14 cellular contexts compared by ENCODE assay signal in genomic region chr2:11930211-11930761, GRCh38.
DNase-seq lines count a peak whose midpoint lies in the region; ATAC-seq and TF ChIP-seq lines count a peak whose summit lies in the region.
"Had no signal": no experiment of that assay in that cellular context is flagged by ENCODE, and none has a peak within 500 bp of the region (broad histone marks: within the 10 kb centered on the region; RNA-seq: fewer than 3 reads in every experiment).

No MANE protein-coding gene starts in this region.

- in situ Hi-C loops in brain microvascular endothelial cell (cut with HindIII; ENCODE audit: low pct_ligation_motif_present, low sequenced_read_pairs) = no loop called here

- no peak overlapping the region for H3K27ac ChIP-seq in brain microvascular endothelial cell
- H3K27ac ChIP-seq: breast epithelium had no signal

- no peak overlapping the region for H3K4me3 Mint-ChIP-seq in chondrocyte (ENCODE audit: unreplicated experiment)
- H3K4me3 Mint-ChIP-seq: CD4-positive, alpha-beta T cell had no signal

- no peak for TF ChIP-seq CTCF in brain microvascular endothelial cell (IDR thresholded peaks at IDR 0.05; ENCODE audit: low read depth, low read length, missing control alignments)
- no peak for TF ChIP-seq CTCF in mucosa of descending colon (IDR thresholded peaks at IDR 0.05)
- no peak for TF ChIP-seq CTCF in chondrocyte (IDR thresholded peaks at IDR 0.05)

- H3K9me3 ChIP-seq in mucosa of descending colon = no peaks in the 10 kb centered on the region
- H3K9me3 ChIP-seq: breast epithelium had no signal

- intact Hi-C loops in mucosa of descending colon (cut with DNase I, micrococcal nuclease) = no loop called here

- DNase-seq in CMK (ENCODE audit: low read depth) (peak; percentile 65), brain microvascular endothelial cell (peak; percentile 8), mucosa of descending colon (peak in 1 of 3 donors; percentile 24), chondrocyte (ENCODE audit: low spot score) (no peak), dedifferentiated amniotic fluid mesenchymal stem cell (ENCODE audit: extremely low spot score) (no peak)
- DNase-seq: CD4-positive, alpha-beta T cell; NCI-H1417 treated with DMSO at 0.1 percent for 48 hours; NCI-H748 treated with DMSO at 0.1 percent for 48 hours; retina had no signal

- H3K36me3 ChIP-seq in brain microvascular endothelial cell (replicated peaks) (no peaks in the 10 kb centered on the region), mucosa of descending colon (ENCODE audit: low read depth) (no peaks in the 10 kb centered on the region)
- H3K36me3 ChIP-seq: breast epithelium had no signal

- no peak overlapping the region for H3K27ac Mint-ChIP-seq in chondrocyte (ENCODE audit: unreplicated experiment)
- H3K27ac Mint-ChIP-seq: CD4-positive, alpha-beta T cell had no signal

- peaks cover 2% of the 10 kb centered on the region for H3K27me3 Mint-ChIP-seq in chondrocyte (ENCODE audit: low read depth)
- H3K27me3 Mint-ChIP-seq: CD4-positive, alpha-beta T cell had no signal

- no peaks in the 10 kb centered on the region for H3K27me3 ChIP-seq in brain microvascular endothelial cell (replicated peaks)
- H3K27me3 ChIP-seq: breast epithelium had no signal

- H3K36me3 Mint-ChIP-seq in chondrocyte (ENCODE audit: low read depth) = no peaks in the 10 kb centered on the region

- no peaks in the 10 kb centered on the region for H3K4me1 ChIP-seq in mucosa of descending colon (ENCODE audit: low read depth)
- H3K4me1 ChIP-seq: breast epithelium had no signal

- peaks cover 6% of the 10 kb centered on the region for H3K4me1 Mint-ChIP-seq in chondrocyte (ENCODE audit: low read depth)

- no peaks in the 10 kb centered on the region for H3K9me3 Mint-ChIP-seq in chondrocyte (ENCODE audit: low read depth)
- H3K9me3 Mint-ChIP-seq: CD4-positive, alpha-beta T cell had no signal

- H3K4me3 ChIP-seq in brain microvascular endothelial cell (ENCODE audit: low read depth, low read length) (no peak overlapping the region), mucosa of descending colon (no peak overlapping the region)
- H3K4me3 ChIP-seq: breast epithelium had no signal

- ATAC-seq in HG02885 (IDR thresholded peaks at IDR 0.05; ENCODE audit: poor library complexity, unreplicated experiment) = peak; percentile 60
- peak; percentile 20 for ATAC-seq in mucosa of descending colon
- no peak for ATAC-seq in GM18858 (IDR thresholded peaks at IDR 0.05; ENCODE audit: unreplicated experiment)
- ATAC-seq in GM19452 (IDR thresholded peaks at IDR 0.05; ENCODE audit: unreplicated experiment) = no peak
- ATAC-seq: activated CD4-positive, CD25-positive, alpha-beta regulatory T cell treated with anti-CD3 and anti-CD28 coated beads, Interleukin-2, amount 50 U/mL, for 24 hours had no signal

Comparison
In these comparisons a context has a peak if more than half of its experiments do, and no peak if none do; other contexts are left out.
1. DNase-seq: peak in CMK (single experiment) and brain microvascular endothelial cell (single experiment); none in chondrocyte (single experiment) and dedifferentiated amniotic fluid mesenchymal stem cell (single experiment).
2. ATAC-seq: peak in HG02885 (single experiment) and mucosa of descending colon (single experiment); none in GM18858 (single experiment) and GM19452 (single experiment).